In genomic region chr1:196608401-196609113, GRCh38 we compare ENCODE assay signal across 8 cellular contexts. TPM values are rescaled to one million over a fixed set of nuclear protein-coding genes. Genes with fewer than 3 reads are reported as not detected.
DNase-seq lines count a peak whose midpoint lies in the region; ATAC-seq and TF ChIP-seq lines count a peak whose summit lies in the region.

TSS of gene KCNT2 (minus strand) at chr1:196608440. CDS start at chr1:196608309, 131 bp downstream.

- peak within 1 kb of the TSS; percentile 70 for H3K4me2 ChIP-seq in neuronal stem cell (ENCODE audit: insufficient read depth, low read length, poor library complexity, severe bottlenecking)

- H4K8ac ChIP-seq in neuronal stem cell (ENCODE audit: low read depth, low read length) = no peak within 1 kb of the TSS

- H2BK12ac ChIP-seq in neuronal stem cell (ENCODE audit: low read length) = no peak within 1 kb of the TSS

- H3K27me3 Mint-ChIP-seq in activated T-cell treated with anti-CD3 and anti-CD28 coated beads, Interleukin-2, amount 50 U/mL, for 4 hours (ENCODE audit: low read depth) = peaks cover 33% of the 10 kb centered on the region
- H3K27me3 Mint-ChIP-seq in glutamatergic neuron (ENCODE audit: unreplicated experiment) = peaks cover 5% of the 10 kb centered on the region

- no peak within 1 kb of the TSS for H3K4ac ChIP-seq in neuronal stem cell (ENCODE audit: low read length)

- H3K23ac ChIP-seq in neuronal stem cell (ENCODE audit: low read depth, low read length, poor library complexity) = no peak within 1 kb of the TSS

- peak; percentile 46 for DNase-seq in GM03348 (ENCODE audit: low spot score)
- DNase-seq in NCI-H1417 (lab: John Stamatoyannopoulos, UW) = peak in 2 of 3 experiments; percentile 96 to 99
- no peak for DNase-seq in activated T-cell treated with anti-CD3 and anti-CD28 coated beads, Interleukin-2, amount 50 U/mL, for 4 hours
- peak; percentile 95 for DNase-seq in glutamatergic neuron
- DNase-seq in neuronal stem cell (ENCODE audit: low spot score) = peak; percentile 93
- DNase-seq in NK-92 (lab: John Stamatoyannopoulos, UW; ENCODE audit: unreplicated experiment) = no peak

- H3K4me3 ChIP-seq in neuronal stem cell (ENCODE audit: low read length in 2 of 2) = peak within 1 kb of the TSS; percentile 85 to 93

- peaks cover 0 to under 1% of the 10 kb centered on the region in 2 donors for H3K36me3 ChIP-seq in neuronal stem cell (replicated peaks in 1 of 2; ENCODE audit: control insufficient read depth in 2 of 2, insufficient read depth in 2 of 2, low read length in 2 of 2)

- H3K36me3 Mint-ChIP-seq in activated T-cell treated with anti-CD3 and anti-CD28 coated beads, Interleukin-2, amount 50 U/mL, for 4 hours (ENCODE audit: insufficient read depth) = no peaks in the 10 kb centered on the region
- H3K36me3 Mint-ChIP-seq in glutamatergic neuron (ENCODE audit: unreplicated experiment) = no peaks in the 10 kb centered on the region

- peak; percentile 37 to 46 for ATAC-seq in activated T-cell treated with anti-CD3 and anti-CD28 coated beads, Interleukin-2, amount 50 U/mL, for 4 hours
- no peak for ATAC-seq in HG03442 (IDR thresholded peaks at IDR 0.05; ENCODE audit: unreplicated experiment)
- ATAC-seq in activated CD4-positive, CD25-positive, alpha-beta regulatory T cell treated with anti-CD3 and anti-CD28 coated beads, Interleukin-2, amount 50 U/mL, for 24 hours = no peak

- no peaks in the 10 kb centered on the region for H3K79me1 ChIP-seq in neuronal stem cell (ENCODE audit: low read depth, low read length)

- H3K9ac ChIP-seq in neuronal stem cell (ENCODE audit: low read depth, low read length, poor library complexity) = peak within 1 kb of the TSS; percentile 86

- no peak within 1 kb of the TSS for H3K14ac ChIP-seq in neuronal stem cell (ENCODE audit: low read length)

- TF ChIP-seq CTCF in glutamatergic neuron (IDR thresholded peaks at IDR 0.05; ENCODE audit: partially characterized antibody, unreplicated experiment) = no peak

- H3K9me3 Mint-ChIP-seq in activated T-cell treated with anti-CD3 and anti-CD28 coated beads, Interleukin-2, amount 50 U/mL, for 4 hours = no peaks in the 10 kb centered on the region
- H3K9me3 Mint-ChIP-seq in glutamatergic neuron (ENCODE audit: unreplicated experiment) = peaks cover 12% of the 10 kb centered on the region

- no peak within 1 kb of the TSS for H2AK5ac ChIP-seq in neuronal stem cell (ENCODE audit: low read depth, low read length)

- peak within 1 kb of the TSS; percentile 97 for H2AFZ ChIP-seq in neuronal stem cell (ENCODE audit: low read length)

- H3K27ac ChIP-seq in neuronal stem cell (replicated peaks; ENCODE audit: low read length) = peak within 1 kb of the TSS; percentile 96

- peaks cover 0 to under 1% of the 10 kb centered on the region in 2 donors for H3K9me3 ChIP-seq in neuronal stem cell (replicated peaks in 1 of 2; ENCODE audit: control insufficient read depth in 2 of 2, insufficient read depth in 1 of 2, low read depth in 1 of 2, low read length in 2 of 2)

- peaks cover 6% of the 10 kb centered on the region for H3K4me1 Mint-ChIP-seq in activated T-cell treated with anti-CD3 and anti-CD28 coated beads, Interleukin-2, amount 50 U/mL, for 4 hours (ENCODE audit: low read depth)
- peaks cover 31% of the 10 kb centered on the region for H3K4me1 Mint-ChIP-seq in glutamatergic neuron (ENCODE audit: low read depth, unreplicated experiment)

- WGBS in neuronal stem cell (ENCODE audit: extremely low coverage in 2 of 2, insufficient read length in 2 of 2, insufficient replicate concordance in 1 of 2), 2 donors = no CpG with 5 or more reads among the region's 37 CpGs

- H4K91ac ChIP-seq in neuronal stem cell (ENCODE audit: low read depth, low read length, poor library complexity) = no peak within 1 kb of the TSS

- peak within 1 kb of the TSS; percentile 61 for H3K4me3 Mint-ChIP-seq in activated T-cell treated with anti-CD3 and anti-CD28 coated beads, Interleukin-2, amount 50 U/mL, for 4 hours
- peak within 1 kb of the TSS; percentile 95 for H3K4me3 Mint-ChIP-seq in glutamatergic neuron (ENCODE audit: unreplicated experiment)

- no peak within 1 kb of the TSS for H2BK120ac ChIP-seq in neuronal stem cell (ENCODE audit: low read depth, low read length)

- peak within 1 kb of the TSS; percentile 96 for H3K27ac Mint-ChIP-seq in glutamatergic neuron (ENCODE audit: unreplicated experiment)

- no peaks in the 10 kb centered on the region for H3K27me3 ChIP-seq in neuronal stem cell (ENCODE audit: control insufficient read depth in 3 of 3, insufficient read depth in 3 of 3, low read depth in 1 of 3, low read length in 3 of 3)

- H3K4me1 ChIP-seq in neuronal stem cell (ENCODE audit: control insufficient read depth in 2 of 2, insufficient read depth in 1 of 2, low read depth in 1 of 2, low read length in 2 of 2) = peaks cover 1 to 6% of the 10 kb centered on the region in 2 donors

- H3K18ac ChIP-seq in neuronal stem cell (ENCODE audit: low read length) = peak within 1 kb of the TSS; percentile 95

- H2BK5ac ChIP-seq in neuronal stem cell (ENCODE audit: low read length) = peak within 1 kb of the TSS; percentile 78

- H2BK15ac ChIP-seq in neuronal stem cell (ENCODE audit: low read length) = no peak within 1 kb of the TSS

RNA-seq across cellular contexts. Expression of gene KCNT2, which starts in this region (rescaled TPM):
- total RNA-seq in activated T-cell treated with anti-CD3 and anti-CD28 coated beads, Interleukin-2, amount 50 U/mL, for 4 hours = not detected
- total RNA-seq in glutamatergic neuron (ENCODE audit: unreplicated experiment) = 126 TPM
- polyA plus RNA-seq in neuronal stem cell (2013, experiment 1 of 2) = 8.5 TPM
- 8.8 TPM for polyA plus RNA-seq in neuronal stem cell (2013, experiment 2 of 2)

Comparison
In these comparisons a context has a peak if more than half of its experiments do, and no peak if none do; other contexts are left out.
1. RNA of gene KCNT2 (total RNA-seq): 126 TPM in glutamatergic neuron (single experiment); not detected in activated T-cell treated with anti-CD3 and anti-CD28 coated beads, Interleukin-2, amount 50 U/mL, for 4 hours; every median in the first group is over 100 times any median in the second.
2. Peak in ATAC-seq in activated T-cell treated with anti-CD3 and anti-CD28 coated beads, Interleukin-2, amount 50 U/mL, for 4 hours; RNA of the gene not detected or under 1 TPM.
3. DNase-seq: peak in GM03348 (single experiment), NCI-H1417 (2 of 3), glutamatergic neuron (single experiment) and neuronal stem cell (single experiment); none in activated T-cell treated with anti-CD3 and anti-CD28 coated beads, Interleukin-2, amount 50 U/mL, for 4 hours (single experiment) and NK-92 (single experiment).